34 cellular contexts compared by ENCODE assay signal in genomic region chr14:30983858-30984257, GRCh38.
"Had no signal": no experiment of that assay in that cellular context is flagged by ENCODE, and none has a peak within 500 bp of the region (broad histone marks: within the 10 kb centered on the region; RNA-seq: fewer than 3 reads in every experiment).

No MANE protein-coding gene starts in this region.

- H3K27ac ChIP-seq: KMS-11 had no signal

- H3K9ac ChIP-seq: KMS-11 had no signal

- H3K27me3 ChIP-seq: MG63 had no signal

- DNase-seq: Kasumi-1, MG63, MM.1S, MV-4-11, NCI-H1048, NCI-H1092, NCI-H1092 treated with DMSO at 0.1 percent for 48 hours, NCI-H1105, NCI-H1105 treated with DMSO at 0.1 percent for 48 hours, NCI-H1417, NCI-H1417 treated with DMSO at 0.1 percent for 48 hours, NCI-H1436, NCI-H1436 treated with DMSO at 0.1 percent for 48 hours, NCI-H146, NCI-H1694, NCI-H1694 treated with DMSO at 0.1 percent for 48 hours, NCI-H187, NCI-H187 treated with DMSO at 0.1 percent for 48 hours, NCI-H1930, NCI-H2029, NCI-H2029 treated with DMSO at 0.1 percent for 48 hours, NCI-H2081, NCI-H2081 treated with DMSO at 0.1 percent for 48 hours, NCI-H2107, NCI-H2171, NCI-H2171 treated with DMSO at 0.1 percent for 48 hours, NCI-H2227 treated with DMSO at 0.1 percent for 48 hours, NCI-H226, NCI-H345, NCI-H446, NCI-H446 treated with DMSO at 0.1 percent for 48 hours, NCI-H510A, NCI-H510A treated with DMSO at 0.1 percent for 48 hours had no signal

- H3K9me3 ChIP-seq: MG63 had no signal

- H3K4me2 ChIP-seq: KMS-11 had no signal

- H3K36me3 ChIP-seq: MG63 had no signal

- H3K4me3 ChIP-seq: MG63 had no signal
